In genomic region chr9:137029058-137029922, GRCh38 we compare ENCODE assay signal across 8 cellular contexts. TPM values are rescaled to one million over a fixed set of nuclear protein-coding genes. Genes with fewer than 3 reads are reported as not detected.
A peak's percentile ranks its signal among the peaks of the same experiment; 100 is the strongest.
DNase-seq lines count a peak whose midpoint lies in the region; ATAC-seq and TF ChIP-seq lines count a peak whose summit lies in the region.

No MANE protein-coding gene starts in this region.

- H3K9me3 ChIP-seq in T-helper 17 cell (ENCODE audit: control insufficient read depth, low read length, poor library complexity, severe bottlenecking), result no peaks in the 10 kb centered on the region
- H3K9me3 ChIP-seq in sigmoid colon, result no peaks in the 10 kb centered on the region

- H3K27me3 Mint-ChIP-seq in T-helper 17 cell, result no peaks in the 10 kb centered on the region

- in situ Hi-C loops in astrocyte of the cerebellum (cut with HindIII; ENCODE audit: low sequenced_read_pairs), result loop anchor here (25.0 kb wide), 1 partner anchor 242 kb away; the partner anchor contains the start of genes CCDC183 and TMEM141

- TF ChIP-seq POLR2A in sigmoid colon (IDR thresholded peaks at IDR 0.05), result no peak

- peak; percentile 52 for TF ChIP-seq RAD21 in Ishikawa (IDR thresholded peaks at IDR 0.05; ENCODE audit: low read depth)

- no peaks in the 10 kb centered on the region for H3K36me3 ChIP-seq in sigmoid colon

- intact Hi-C loops in sigmoid colon (cut with DNase I), result loop anchor here (2.0 to 5.0 kb wide), 2 partner anchors 38 to 84 kb away; partner anchors contain the start of genes C8G and FBXW5

- H3K36me3 Mint-ChIP-seq in T-helper 17 cell (ENCODE audit: low read depth), result no peaks in the 10 kb centered on the region

- H3K4me1 ChIP-seq in sigmoid colon, result peaks cover 0 to 36% (median 35%) of the 10 kb centered on the region in 4 donors

- peaks cover 31% of the 10 kb centered on the region for H3K4me1 Mint-ChIP-seq in T-helper 17 cell

- TF ChIP-seq EP300 in Ishikawa (IDR thresholded peaks at IDR 0.05; ENCODE audit: borderline replicate concordance) (no peak), sigmoid colon (IDR thresholded peaks at IDR 0.05) (no peak)

- TF ChIP-seq CTCF in astrocyte of the cerebellum (IDR thresholded peaks at IDR 0.05; ENCODE audit: low read depth, low read length, missing control alignments) (peak; percentile 96), sigmoid colon (IDR thresholded peaks at IDR 0.05) (peak; percentile 68 to 93 (median 86))

- no peak overlapping the region for H3K4me3 ChIP-seq in astrocyte of the cerebellum (ENCODE audit: low read depth, low read length)
- peak overlapping the region in 3 of 4 donors; percentile 59 to 67 (median 63) for H3K4me3 ChIP-seq in sigmoid colon

- H3K27ac Mint-ChIP-seq in T-helper 17 cell, result peak overlapping the region; percentile 87

- ATAC-seq in T-helper 17 cell, result peak; percentile 45

- 17 to 25% methylated on average over 19 of the region's 19 CpGs for WGBS in sigmoid colon, 2 donors

- H3K27ac ChIP-seq in sigmoid colon, result peak overlapping the region in 2 of 4 donors; percentile 3 to 61

- peak; percentile 75 for DNase-seq in DMS 273 (lab: John Stamatoyannopoulos, UW; ENCODE audit: unreplicated experiment)
- DNase-seq in DMS 273 treated with DMSO at 0.1 percent for 48 hours (lab: John Stamatoyannopoulos, UW), result no peak
- DNase-seq in T-helper 17 cell, result peak; percentile 59 to 72 (median 61)
- no peak for DNase-seq in astrocyte of the cerebellum (ENCODE audit: low read depth)
- DNase-seq in hypothalamus (lab: John Stamatoyannopoulos, UW), result peak in 48 of 51 donors; percentile 17 to 85 (median 66)
- peak; percentile 84 for DNase-seq in sigmoid colon
- no peak for DNase-seq in mesenteric fat pad (ENCODE audit: low spot score)

- H3K4me3 Mint-ChIP-seq in T-helper 17 cell, result peak overlapping the region; percentile 94

- H3K27me3 ChIP-seq in sigmoid colon, result peaks cover 0 to under 1% (median 0%) of the 10 kb centered on the region in 3 donors

TF ChIP-seq in Ishikawa, 13 proteins besides CTCF, POLR2A, EP300 and RAD21:
- no peak for TF ChIP-seq EGR1 (IDR thresholded peaks at IDR 0.05)
- TF ChIP-seq TCF12 (IDR thresholded peaks at IDR 0.05; ENCODE audit: low read depth), result no peak
- no peak for TF ChIP-seq CEBPB (IDR thresholded peaks at IDR 0.05)
- TF ChIP-seq CREB1 (IDR thresholded peaks at IDR 0.05; ENCODE audit: low read depth), result no peak
- no peak for TF ChIP-seq REST (IDR thresholded peaks at IDR 0.05; ENCODE audit: low read depth)
- TF ChIP-seq TAF1 (IDR thresholded peaks at IDR 0.05; ENCODE audit: low read depth), result no peak
- TF ChIP-seq MAX (IDR thresholded peaks at IDR 0.05), result no peak
- TF ChIP-seq YY1 (IDR thresholded peaks at IDR 0.05; ENCODE audit: low read depth), result no peak
- TF ChIP-seq ZBTB7A (IDR thresholded peaks at IDR 0.05; ENCODE audit: low read depth), result no peak
- TF ChIP-seq TEAD4 (IDR thresholded peaks at IDR 0.05), result no peak
- TF ChIP-seq FOXM1 (IDR thresholded peaks at IDR 0.05; ENCODE audit: borderline replicate concordance, low read depth), result no peak
- no peak for TF ChIP-seq USF1 (IDR thresholded peaks at IDR 0.05)
- no peak for TF ChIP-seq NFIC (IDR thresholded peaks at IDR 0.05)
TF ChIP-seq in Ishikawa: peak in this region for 0.

RNA-seq across cellular contexts. Expression of gene ABCA2, which starts 1.3 kb away (rescaled TPM):
- total RNA-seq in T-helper 17 cell (100 to 1,000 TPM; 120 to 131 TPM), sigmoid colon (10 to 100 TPM in 3 of 4 donors, 1 to 10 TPM in 1; 9.2 to 19.7 (median 13.2) TPM), mesenteric fat pad (47.2 TPM)
- 10 to 100 TPM in 1 of 3 donors, 1 to 10 TPM in 2; 6.0 to 28.6 (median 9.0) TPM for polyA plus RNA-seq in sigmoid colon

RNA-seq across cellular contexts. Expression of gene FUT7, which starts 2.6 kb away (rescaled TPM):
- 10 to 100 TPM in 1 of 2 donors, 1 to 10 TPM in 1; 7.7 to 10.6 TPM for total RNA-seq in T-helper 17 cell
- 1 to 10 TPM in 1 of 4 donors, under 1 TPM in 2, not detected in 1; 0.36 to 1.3 (median 0.41) TPM for total RNA-seq in sigmoid colon
- polyA plus RNA-seq in sigmoid colon, result 1 to 10 TPM in 1 of 3 donors, not detected in 2; 1.3 TPM
- 0.55 TPM for total RNA-seq in mesenteric fat pad

RNA-seq across cellular contexts. Expression of gene NPDC1, which starts 16.7 kb away (rescaled TPM):
- total RNA-seq in T-helper 17 cell (100 to 1,000 TPM; 139 to 202 TPM), sigmoid colon (100 to 1,000 TPM in 1 of 4 donors, 10 to 100 TPM in 3; 21.4 to 101 (median 42.4) TPM), mesenteric fat pad (95.3 TPM)
- 100 to 1,000 TPM in 1 of 3 donors, 10 to 100 TPM in 2; 47.9 to 118 (median 91.9) TPM for polyA plus RNA-seq in sigmoid colon

RNA-seq across cellular contexts. Expression of gene ENTPD2, which starts 24.6 kb away (rescaled TPM):
- total RNA-seq in T-helper 17 cell (under 1 TPM in 1 of 2 donors, not detected in 1; 0.20 TPM), sigmoid colon (1 to 10 TPM in 3 of 4 donors, not detected in 1; 1.2 to 2.2 (median 2.1) TPM), mesenteric fat pad (not detected)
- polyA plus RNA-seq in sigmoid colon, result 1 to 10 TPM in 2 of 3 donors, under 1 TPM in 1; 0.92 to 6.4 (median 3.0) TPM

RNA-seq across cellular contexts. Expression of gene CLIC3, which starts 32.9 kb away (rescaled TPM):
- total RNA-seq in T-helper 17 cell, result 1 to 10 TPM; 1.9 to 2.1 TPM
- total RNA-seq in sigmoid colon, result 1 to 10 TPM in 1 of 4 donors, not detected in 3; 1.4 TPM
- 1 to 10 TPM in 1 of 3 donors, not detected in 2; 4.7 TPM for polyA plus RNA-seq in sigmoid colon
- total RNA-seq in mesenteric fat pad, result 1.6 TPM

Comparison
In these comparisons a context has a peak if more than half of its experiments do, and no peak if none do; other contexts are left out.
1. DNase-seq: peak in DMS 273 (single experiment), T-helper 17 cell (3 of 3), hypothalamus (48 of 51) and sigmoid colon (single experiment); none in DMS 273 treated with DMSO at 0.1 percent for 48 hours (single experiment), astrocyte of the cerebellum (single experiment) and mesenteric fat pad (single experiment).